Comparison of ENCODE assay signal across 21 cellular contexts in the genomic region with DNA sequence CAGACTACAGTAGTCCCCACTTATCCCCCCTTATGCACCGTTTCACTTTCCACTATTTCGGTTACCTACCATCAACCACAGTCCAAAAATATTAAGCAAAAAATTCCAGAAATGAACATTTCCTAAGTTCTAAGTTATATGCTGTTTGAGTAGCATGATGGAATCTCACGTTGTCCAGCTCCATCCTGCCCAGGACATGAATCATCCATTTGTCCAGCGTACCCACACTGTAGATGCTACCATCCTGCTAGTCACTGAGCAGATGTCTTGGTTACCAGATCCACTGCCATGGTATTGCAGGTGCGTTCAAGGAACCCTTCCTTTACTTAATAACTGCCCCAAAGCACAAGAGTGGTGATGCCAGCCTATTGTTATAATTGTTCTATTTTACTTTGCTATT.
DNase-seq lines count a peak whose midpoint lies in the region; ATAC-seq, FAIRE-seq and TF ChIP-seq lines count a peak whose summit lies in the region.
"Had no signal": no experiment of that assay in that cellular context is flagged by ENCODE, and none has a peak within 500 bp of the region (broad histone marks: within the 10 kb centered on the region; RNA-seq: fewer than 3 reads in every experiment).

No MANE protein-coding gene starts in this region.

- TF ChIP-seq POLR2A in IMR-90 (IDR thresholded peaks at IDR 0.05; ENCODE audit: low read depth, low read length) (no peak), gastroesophageal sphincter (IDR thresholded peaks at IDR 0.05) (no peak), GM12891 (IDR thresholded peaks at IDR 0.05; ENCODE audit: low read depth, low read length) (no peak)

- no peak for TF ChIP-seq EP300 in gastroesophageal sphincter (IDR thresholded peaks at IDR 0.05)

- ATAC-seq in IMR-90 (ENCODE audit: low read depth) (no peak), gastroesophageal sphincter (no peak), HG03045 (IDR thresholded peaks at IDR 0.05; ENCODE audit: unreplicated experiment) (no peak), HG02763 (IDR thresholded peaks at IDR 0.05; ENCODE audit: unreplicated experiment) (no peak)
- no peak for ATAC-seq in activated T-helper 17 cell treated with anti-CD3 and anti-CD28 coated beads, Interleukin-2, amount 50 U/mL, for 72 hours (replicated peaks)
- no peak for ATAC-seq in effector memory CD8-positive, alpha-beta T cell (replicated peaks)

- H2AK9ac ChIP-seq in IMR-90 (replicated peaks; ENCODE audit: low read depth, low read length, poor library complexity): no peak overlapping the region

- no CpG with 5 or more reads among the region's 5 CpGs for WGBS in IMR-90 (ENCODE audit: extremely low coverage in 2 of 2, insufficient read length in 1 of 2), 2 experiments
- WGBS in gastroesophageal sphincter (ENCODE audit: low coverage in 1 of 2), 2 donors: 85 to 94% methylated on average over 4 of the region's 5 CpGs

- H3K14ac ChIP-seq in IMR-90 (replicated peaks; ENCODE audit: low read depth, low read length): no peak overlapping the region

- no peak overlapping the region for H3K56ac ChIP-seq in IMR-90 (ENCODE audit: extremely low read depth, insufficient read depth, low read length)

- BruUV-seq in IMR-90 (replicated peaks; lab: Mats Ljungman, UMichigan): no TSS peak

- no peak for TF ChIP-seq RAD21 in IMR-90 (IDR thresholded peaks at IDR 0.05; ENCODE audit: low read length)

- no peak overlapping the region for H3K4me2 ChIP-seq in IMR-90 (ENCODE audit: low read depth, low read length)

- POLR2A ChIA-PET in IMR-90 (lab: Charles Lee; ENCODE audit: unreplicated experiment): no interaction called here

- no peak overlapping the region for H4K8ac ChIP-seq in IMR-90 (ENCODE audit: low read depth in 2 of 2, low read length in 2 of 2)

- H2BK5ac ChIP-seq in IMR-90 (ENCODE audit: low read depth, low read length, poor library complexity, severe bottlenecking): no peak overlapping the region

- H3K9me3 ChIP-seq in IMR-90 (ENCODE audit: control insufficient read depth, insufficient read depth, low read length) (no peaks in the 10 kb centered on the region), gastroesophageal sphincter (no peaks in the 10 kb centered on the region), skeletal muscle tissue (ENCODE audit: control insufficient read depth in 3 of 3, low read length in 3 of 3) (no peaks in the 10 kb centered on the region)

- H3K9ac ChIP-seq in IMR-90 (ENCODE audit: low read depth, low read length) (no peak overlapping the region), skeletal muscle tissue (ENCODE audit: low read depth in 1 of 3, low read length in 3 of 3) (no peak overlapping the region)

- peaks cover 10% of the 10 kb centered on the region for H3K4me1 Mint-ChIP-seq in activated T-helper 17 cell treated with anti-CD3 and anti-CD28 coated beads, Interleukin-2, amount 50 U/mL, for 72 hours
- peaks cover 0 to 9% of the 10 kb centered on the region in 2 donors for H3K4me1 Mint-ChIP-seq in effector memory CD8-positive, alpha-beta T cell (ENCODE audit: low read depth in 2 of 2)

- peaks cover 27 to 78% of the 10 kb centered on the region in 2 experiments for H3K79me1 ChIP-seq in IMR-90 (ENCODE audit: low read depth in 1 of 2, low read length in 2 of 2)

- H3K4me1 ChIP-seq in IMR-90 (ENCODE audit: control insufficient read depth, insufficient read depth, low read length) (peaks cover 30% of the 10 kb centered on the region), gastroesophageal sphincter (peaks cover 30 to 97% (median 47%) of the 10 kb centered on the region in 3 donors), skeletal muscle tissue (ENCODE audit: control insufficient read depth in 3 of 3, insufficient read depth in 3 of 3, low read length in 3 of 3) (peaks cover 74 to 83% (median 78%) of the 10 kb centered on the region in 3 donors)

- no peak overlapping the region for H3K18ac ChIP-seq in IMR-90 (ENCODE audit: low read depth, low read length)

- intact Hi-C loops in IMR-90 (cut with micrococcal nuclease): loop anchor here (10.0 kb wide), 1 partner anchor 667 kb away; the partner anchor contains the start of genes CCDC148 and PKP4

- in situ Hi-C loops in IMR-90 (cut with MboI; ENCODE audit: low sequenced_read_pairs): loop anchor here (5.0 kb wide), 1 partner anchor 89 kb away; the partner anchor contains the start of gene ACVR1

- peaks cover 32% of the 10 kb centered on the region for H3K9me1 ChIP-seq in IMR-90 (ENCODE audit: insufficient read depth, low read length)

- TF ChIP-seq CTCF in IMR-90 (conservative IDR thresholded peaks at IDR 0.05; ENCODE audit: low read depth, low read length) (no peak), gastroesophageal sphincter (IDR thresholded peaks at IDR 0.05) (no peak)

- H4K5ac ChIP-seq in IMR-90 (ENCODE audit: low read depth, low read length): no peak overlapping the region

- H2AFZ ChIP-seq in IMR-90 (replicated peaks; ENCODE audit: low read length, poor library complexity): no peak overlapping the region

- no peak overlapping the region for H3K4me3 Mint-ChIP-seq in activated T-helper 17 cell treated with anti-CD3 and anti-CD28 coated beads, Interleukin-2, amount 50 U/mL, for 72 hours
- H3K4me3 Mint-ChIP-seq in effector memory CD8-positive, alpha-beta T cell: no peak overlapping the region
- H3K4me3 Mint-ChIP-seq: HFFc6 had no signal

- H4K91ac ChIP-seq in IMR-90 (ENCODE audit: insufficient read depth, low read depth, low read length): no peak overlapping the region

- H3K27me3 Mint-ChIP-seq in activated T-helper 17 cell treated with anti-CD3 and anti-CD28 coated beads, Interleukin-2, amount 50 U/mL, for 72 hours: no peaks in the 10 kb centered on the region
- H3K27me3 Mint-ChIP-seq in effector memory CD8-positive, alpha-beta T cell: no peaks in the 10 kb centered on the region

- dilution Hi-C loops in IMR-90 (cut with HindIII; ENCODE audit: low sequenced_read_pairs, unreplicated experiment): no loop called here

- FAIRE-seq in GM12891 (lab: Jason Lieb, UNC): no peak
- FAIRE-seq: H54, HTR-8/SVneo had no signal

- peaks cover 17% of the 10 kb centered on the region for H3K36me3 Mint-ChIP-seq in activated T-helper 17 cell treated with anti-CD3 and anti-CD28 coated beads, Interleukin-2, amount 50 U/mL, for 72 hours (ENCODE audit: low read depth)
- H3K36me3 Mint-ChIP-seq in effector memory CD8-positive, alpha-beta T cell (ENCODE audit: insufficient read depth): no peaks in the 10 kb centered on the region

- H2AK5ac ChIP-seq in IMR-90 (ENCODE audit: low read depth, low read length): peak overlapping the region; percentile 64; the same call in 1 of the 2 replicates

- H3K36me3 ChIP-seq in IMR-90 (ENCODE audit: control insufficient read depth, insufficient read depth, low read length): 0 out of 2 replicates have a peak, but pooled peaks cover 4% of the 10 kb centered on the region
- no peaks in the 10 kb centered on the region for H3K36me3 ChIP-seq in gastroesophageal sphincter
- no peaks in the 10 kb centered on the region for H3K36me3 ChIP-seq in skeletal muscle tissue (ENCODE audit: control insufficient read depth in 3 of 3, insufficient read depth in 3 of 3, low read length in 3 of 3)

- H3K27ac ChIP-seq in IMR-90 (ENCODE audit: insufficient read depth, low read length): no peak overlapping the region
- H3K27ac ChIP-seq in gastroesophageal sphincter: peak overlapping the region in 3 of 4 donors; percentile 9 to 69 (median 27)
- peak overlapping the region; percentile 80 for H3K27ac ChIP-seq in skeletal muscle tissue (ENCODE audit: low read depth, low read length)

- peak overlapping the region; percentile 58 for H3K27ac Mint-ChIP-seq in activated T-helper 17 cell treated with anti-CD3 and anti-CD28 coated beads, Interleukin-2, amount 50 U/mL, for 72 hours
- H3K27ac Mint-ChIP-seq in effector memory CD8-positive, alpha-beta T cell: peak overlapping the region in 1 of 2 donors; percentile 53
- H3K27ac Mint-ChIP-seq: HFFc6 had no signal

- DNase-seq in IMR-90 (no peak), GM12891 (ENCODE audit: insufficient read length, low spot score) (no peak)
- no peak for DNase-seq in effector memory CD8-positive, alpha-beta T cell
- DNase-seq: ACHN; AML-193; DMS53; HFFc6; MV-4-11; NCI-H1417; NCI-H1930; NCI-H446; NCI-H69; NK-92 treated with Interleukin-12 subunit alpha and Interleukin-12 subunit beta, amount 100 ng/mL, for 24 hours; SHP77 had no signal

- H3K9me3 Mint-ChIP-seq in activated T-helper 17 cell treated with anti-CD3 and anti-CD28 coated beads, Interleukin-2, amount 50 U/mL, for 72 hours: no peaks in the 10 kb centered on the region
- H3K9me3 Mint-ChIP-seq in effector memory CD8-positive, alpha-beta T cell: no peaks in the 10 kb centered on the region
- H3K9me3 Mint-ChIP-seq: HFFc6 had no signal

- H3K4ac ChIP-seq in IMR-90 (ENCODE audit: low read depth, low read length): 0 out of 2 replicates have a peak overlapping the region, but pooled peaks have one; percentile 20

- no peak overlapping the region for H2BK15ac ChIP-seq in IMR-90 (ENCODE audit: low read depth, low read length)

- CTCF ChIA-PET in IMR-90 (lab: Yijun Ruan, JAX): no interaction called here

- no peak overlapping the region for H3K23ac ChIP-seq in IMR-90 (ENCODE audit: low read depth, low read length)

- no peaks in the 10 kb centered on the region for H3K27me3 ChIP-seq in IMR-90 (ENCODE audit: control insufficient read depth, insufficient read depth, low read length)
- H3K27me3 ChIP-seq in gastroesophageal sphincter: no peaks in the 10 kb centered on the region
- no peaks in the 10 kb centered on the region for H3K27me3 ChIP-seq in skeletal muscle tissue (ENCODE audit: control insufficient read depth in 3 of 3, insufficient read depth in 3 of 3, low read length in 3 of 3)

- peaks cover 12% of the 10 kb centered on the region; the same call in 1 of the 2 replicates for H4K20me1 ChIP-seq in IMR-90 (ENCODE audit: insufficient read depth, low read length)

- no peak overlapping the region; the same call in 1 of the 2 replicates for H2BK120ac ChIP-seq in IMR-90 (ENCODE audit: low read depth, low read length)

- H3K4me3 ChIP-seq in IMR-90 (ENCODE audit: insufficient read depth, low read depth, low read length) (no peak overlapping the region), gastroesophageal sphincter (no peak overlapping the region), skeletal muscle tissue (ENCODE audit: low read length in 3 of 3) (no peak overlapping the region)

- H2BK20ac ChIP-seq in IMR-90 (ENCODE audit: low read depth, low read length): no peak overlapping the region

TF ChIP-seq in IMR-90, 13 proteins besides CTCF, POLR2A, EP300 and RAD21 (continues in another document):
- TF ChIP-seq BHLHE40 (IDR thresholded peaks at IDR 0.05; ENCODE audit: low read depth, low read length): no peak
- TF ChIP-seq CEBPB (IDR thresholded peaks at IDR 0.05; ENCODE audit: low read depth, low read length): no peak
- TF ChIP-seq NFE2L2 (IDR thresholded peaks at IDR 0.05; ENCODE audit: low read depth, low read length): no peak
- no peak for TF ChIP-seq CHD1 (IDR thresholded peaks at IDR 0.05; ENCODE audit: low read depth, low read length)

TF ChIP-seq in GM12891, 5 proteins besides CTCF, POLR2A, EP300 and RAD21:
- TF ChIP-seq SPI1 (IDR thresholded peaks at IDR 0.05; ENCODE audit: low read depth, low read length) (no peak), POLR2AphosphoS5 (IDR thresholded peaks at IDR 0.05; ENCODE audit: low read depth, low read length) (no peak), PAX5 (IDR thresholded peaks at IDR 0.05; ENCODE audit: insufficient read depth, low read length, severe bottlenecking) (no peak), POU2F2 (IDR thresholded peaks at IDR 0.05; ENCODE audit: low read depth, low read length) (no peak), TAF1 (IDR thresholded peaks at IDR 0.05; ENCODE audit: low read depth, low read length) (no peak)
